ENCODE assay signal across 13 cellular contexts in the genomic region with DNA sequence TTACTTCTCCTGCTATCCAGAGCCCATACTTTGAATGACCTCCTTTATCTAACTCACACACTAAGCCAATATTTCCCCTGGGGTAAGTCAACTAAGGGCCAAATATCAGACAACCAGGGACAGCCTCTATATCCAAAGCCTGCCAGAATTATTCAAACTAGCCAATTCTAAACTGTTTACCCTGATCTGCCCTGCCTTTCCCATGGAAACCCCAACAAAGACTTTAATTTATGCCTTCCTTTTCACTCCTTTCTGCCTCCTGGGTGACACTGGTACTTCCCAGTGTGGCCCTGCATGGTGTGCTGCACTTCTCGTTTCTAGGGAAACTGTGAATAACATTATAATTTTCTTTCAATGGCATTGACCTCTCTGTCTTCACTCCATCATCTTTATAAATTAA. TPM values are rescaled to one million over a fixed set of nuclear protein-coding genes. Genes with fewer than 3 reads are reported as not detected.
DNase-seq lines count a peak whose midpoint lies in the region; ATAC-seq and TF ChIP-seq lines count a peak whose summit lies in the region.
"Had no signal": no experiment of that assay in that cellular context is flagged by ENCODE, and none has a peak within 500 bp of the region (broad histone marks: within the 10 kb centered on the region; RNA-seq: fewer than 3 reads in every experiment).

No MANE protein-coding gene starts in this region.

- H3K36me3 Mint-ChIP-seq in brain: no peaks in the 10 kb centered on the region
- H3K36me3 Mint-ChIP-seq: CD4-positive, CD25-positive, alpha-beta regulatory T cell had no signal

- H3K27ac Mint-ChIP-seq in brain: peak overlapping the region in 1 of 5 experiments; percentile 6
- H3K27ac Mint-ChIP-seq: CD4-positive, CD25-positive, alpha-beta regulatory T cell; H9 had no signal

- DNase-seq in NCI-H2227 (lab: John Stamatoyannopoulos, UW; ENCODE audit: unreplicated experiment) (peak; percentile 14), NCI-H2227 treated with DMSO at 0.1 percent for 48 hours (lab: John Stamatoyannopoulos, UW) (no peak), midbrain (lab: John Stamatoyannopoulos, UW) (peak; percentile 12), putamen (ENCODE audit: low spot score) (peak; percentile 34), inferior parietal cortex (ENCODE audit: extremely low spot score) (no peak)
- DNase-seq: 8988T; AML-193; CD4-positive, CD25-positive, alpha-beta regulatory T cell; DMS79; GOT3; H9 had no signal

- H3K9me3 Mint-ChIP-seq in brain: peaks cover 0 to 19% (median 4%) of the 10 kb centered on the region in 5 experiments

- peaks cover 28% of the 10 kb centered on the region for H3K4me1 Mint-ChIP-seq in brain

- ATAC-seq in HG03025 (IDR thresholded peaks at IDR 0.05; ENCODE audit: low FRiP score, unreplicated experiment): no peak

- TF ChIP-seq CTCF in brain (conservative IDR thresholded peaks at IDR 0.05): no peak

- H3K27me3 Mint-ChIP-seq in brain: peaks cover 67% of the 10 kb centered on the region

- H3K4me3 Mint-ChIP-seq in brain: peak overlapping the region in 3 of 5 experiments; percentile 13 to 39 (median 14)
- H3K4me3 Mint-ChIP-seq: CD4-positive, CD25-positive, alpha-beta regulatory T cell; H9 had no signal

RNA-seq across cellular contexts. Expression of a gene that starts 19.9 kb away (rescaled TPM):
- 6.2 TPM for polyA plus RNA-seq in brain (ENCODE audit: insufficient read depth, low read depth, low replicate concordance)

Comparison
In these comparisons a context has a peak if more than half of its experiments do, and no peak if none do; other contexts are left out.
1. DNase-seq: peak in NCI-H2227 (single experiment), midbrain (single experiment) and putamen (single experiment); none in NCI-H2227 treated with DMSO at 0.1 percent for 48 hours (single experiment) and inferior parietal cortex (single experiment).